13 cellular contexts compared by ENCODE assay signal in the genomic region with DNA sequence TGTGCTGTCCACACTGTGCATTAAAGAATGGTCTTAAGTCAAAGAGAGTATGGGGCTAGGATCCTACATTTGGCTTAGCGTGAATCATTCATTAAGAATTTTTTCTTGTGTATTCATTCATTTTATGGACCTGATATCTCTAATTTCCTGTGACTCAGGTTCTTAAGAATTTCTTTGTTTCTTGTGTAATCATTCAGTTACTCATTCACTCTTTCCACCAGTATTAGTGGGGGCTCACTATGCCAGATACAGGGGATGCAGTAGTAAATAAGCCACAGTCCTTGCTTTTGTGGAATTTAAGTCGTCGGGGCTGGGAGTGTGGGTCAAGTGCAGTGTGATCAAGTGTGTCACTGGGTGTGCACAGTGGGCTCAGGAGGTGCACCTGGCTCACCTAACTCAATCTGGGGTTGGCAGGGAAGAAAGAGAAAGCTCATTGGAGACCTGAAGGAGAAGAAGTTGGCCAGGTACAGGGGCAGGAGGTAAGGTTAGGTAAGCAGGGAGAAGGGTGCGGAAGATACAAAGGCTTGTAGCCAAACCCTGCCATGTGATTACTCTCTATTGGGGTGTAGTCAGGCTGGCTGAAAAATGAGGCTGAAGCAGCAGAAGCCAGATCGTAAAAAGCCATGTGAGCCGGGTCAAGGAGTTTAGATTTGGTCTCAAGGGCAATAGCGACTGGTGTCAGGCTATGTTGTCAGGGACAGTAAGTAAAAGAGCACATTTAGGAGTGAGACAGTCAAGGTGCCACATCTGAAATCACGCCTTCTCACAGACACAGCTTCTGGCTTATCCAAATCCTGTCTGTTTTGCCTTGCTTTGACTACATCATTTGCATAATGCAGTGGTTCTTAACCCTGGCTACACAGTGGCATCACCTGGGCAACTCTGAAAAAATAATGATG.
DNase-seq lines count a peak whose midpoint lies in the region; ATAC-seq, FAIRE-seq and TF ChIP-seq lines count a peak whose summit lies in the region.
"Had no signal": no experiment of that assay in that cellular context is flagged by ENCODE, and none has a peak within 500 bp of the region (broad histone marks: within the 10 kb centered on the region; RNA-seq: fewer than 3 reads in every experiment).

No MANE protein-coding gene starts in this region.

- H3K36me3 ChIP-seq in GM12878 (ENCODE audit: control insufficient read depth in 2 of 2, insufficient read depth in 2 of 2, low read length in 1 of 2) (no peaks in the 10 kb centered on the region), mesodermal cell (ENCODE audit: control insufficient read depth, insufficient read depth, low read length) (peaks cover 4% of the 10 kb centered on the region), H7 (replicated peaks; ENCODE audit: control insufficient read depth, insufficient read depth, low read length) (no peaks in the 10 kb centered on the region)

- H3K36me3 Mint-ChIP-seq in activated CD4-positive, alpha-beta memory T cell treated with anti-CD3 and anti-CD28 coated beads for 36 hours, result no peaks in the 10 kb centered on the region

- no peak overlapping the region for H3K9ac ChIP-seq in GM12878 (ENCODE audit: control insufficient read depth, insufficient read depth, low read length)

- H3K27ac ChIP-seq in GM12878 (ENCODE audit: control insufficient read depth, insufficient read depth) (no peak overlapping the region), mesodermal cell (ENCODE audit: low read depth, low read length, severe bottlenecking) (peak overlapping the region; percentile 83)

- in situ Hi-C loops in GM12878 (cut with MboI), result no loop called here

- H3K4me1 Mint-ChIP-seq in stimulated activated naive CD8-positive, alpha-beta T cell treated with anti-CD3 and anti-CD28 coated beads, Interleukin-15, amount 100 ng/mL, for 72 hours, result no peaks in the 10 kb centered on the region
- H3K4me1 Mint-ChIP-seq in activated CD4-positive, alpha-beta memory T cell treated with anti-CD3 and anti-CD28 coated beads for 36 hours (ENCODE audit: low read depth), result no peaks in the 10 kb centered on the region

- no peak overlapping the region for H3K4me2 ChIP-seq in GM12878 (ENCODE audit: control insufficient read depth, insufficient read depth)

- no peak overlapping the region for H3K4me3 Mint-ChIP-seq in stimulated activated naive CD8-positive, alpha-beta T cell treated with anti-CD3 and anti-CD28 coated beads, Interleukin-15, amount 100 ng/mL, for 72 hours
- no peak overlapping the region for H3K4me3 Mint-ChIP-seq in activated CD4-positive, alpha-beta memory T cell treated with anti-CD3 and anti-CD28 coated beads for 36 hours

- no peak overlapping the region for H3K27ac Mint-ChIP-seq in stimulated activated naive CD8-positive, alpha-beta T cell treated with anti-CD3 and anti-CD28 coated beads, Interleukin-15, amount 100 ng/mL, for 72 hours
- H3K27ac Mint-ChIP-seq in activated CD4-positive, alpha-beta memory T cell treated with anti-CD3 and anti-CD28 coated beads for 36 hours, result no peak overlapping the region

- H3K79me2 ChIP-seq in GM12878 (ENCODE audit: control insufficient read depth, insufficient read depth, low read length), result no peaks in the 10 kb centered on the region

- TF ChIP-seq EP300 in GM12878 (IDR thresholded peaks at IDR 0.05; ENCODE audit: borderline replicate concordance in 1 of 2, control insufficient read depth in 1 of 2, low read depth in 2 of 2, low read length in 2 of 2), result no peak

- ATAC-seq in GM12878 (peak; percentile 55), GM21515 (IDR thresholded peaks at IDR 0.05; ENCODE audit: unreplicated experiment) (no peak)
- no peak for ATAC-seq in stimulated activated naive CD8-positive, alpha-beta T cell treated with anti-CD3 and anti-CD28 coated beads, Interleukin-15, amount 100 ng/mL, for 72 hours

- peak; percentile 93 for DNase-seq in AG09309 (ENCODE audit: low read depth)
- DNase-seq in HPDE6-E6E7 (ENCODE audit: extremely low spot score), result peak; percentile 46
- no peak for DNase-seq in GM12878 (ENCODE audit: low read depth, low spot score)
- DNase-seq in H7, result no peak
- no peak for DNase-seq in stimulated activated naive CD8-positive, alpha-beta T cell treated with anti-CD3 and anti-CD28 coated beads, Interleukin-15, amount 100 ng/mL, for 72 hours
- DNase-seq in activated CD4-positive, alpha-beta memory T cell treated with anti-CD3 and anti-CD28 coated beads for 36 hours, result no peak
- DNase-seq: activated CD4-positive, alpha-beta T cell treated with anti-CD3 and anti-CD28 coated beads for 48 hours; cerebellar nuclear complex; DND-41; NCI-H510A had no signal

- intact Hi-C loops in GM12878 (cut with micrococcal nuclease; ENCODE audit: unreplicated experiment), result loop anchor here (5.0 kb wide), 1 partner anchor 66 kb away; the partner anchor contains the start of gene KCTD1
- intact Hi-C loops in activated CD4-positive, alpha-beta memory T cell treated with anti-CD3 and anti-CD28 coated beads for 36 hours (cut with micrococcal nuclease), result no loop called here

- RAD21 ChIA-PET in GM12878 (lab: Charles Lee; ENCODE audit: unreplicated experiment), result interaction anchor here (1.1 kb wide), 1 partner anchor 97 kb away, joined by 3 read pairs; no protein-coding TSS in a partner anchor

- H3K4me1 ChIP-seq in GM12878 (ENCODE audit: control insufficient read depth, insufficient read depth, low read length), result no peaks in the 10 kb centered on the region
- peaks cover 21% of the 10 kb centered on the region for H3K4me1 ChIP-seq in mesodermal cell (ENCODE audit: control insufficient read depth, insufficient read depth, low read length, poor library complexity, severe bottlenecking)

- POLR2A ChIA-PET in GM12878 (lab: Charles Lee), result interaction anchor here (0.6 kb wide), 1 partner anchor 10 kb away, joined by 4 read pairs; no protein-coding TSS in a partner anchor
- POLR2A ChIA-PET in activated CD4-positive, alpha-beta memory T cell treated with anti-CD3 and anti-CD28 coated beads for 36 hours (lab: Charles Lee), result no interaction called here

- H3K9me3 ChIP-seq in GM12878 (replicated peaks; ENCODE audit: control insufficient read depth, insufficient read depth, low read length) (no peaks in the 10 kb centered on the region), mesodermal cell (ENCODE audit: control insufficient read depth, low read length) (no peaks in the 10 kb centered on the region)
- H3K9me3 ChIP-seq: tibial nerve had no signal

- no peaks in the 10 kb centered on the region for H3K9me3 Mint-ChIP-seq in stimulated activated naive CD8-positive, alpha-beta T cell treated with anti-CD3 and anti-CD28 coated beads, Interleukin-15, amount 100 ng/mL, for 72 hours
- H3K9me3 Mint-ChIP-seq in activated CD4-positive, alpha-beta memory T cell treated with anti-CD3 and anti-CD28 coated beads for 36 hours, result no peaks in the 10 kb centered on the region

- no peak for FAIRE-seq in GM12878 (lab: Jason Lieb, UNC)

- no TSS peak for BruUV-seq in GM12878 (replicated peaks; lab: Mats Ljungman, UMichigan)

- no peaks in the 10 kb centered on the region for H3K27me3 ChIP-seq in GM12878 (replicated peaks in 1 of 2; ENCODE audit: control insufficient read depth in 2 of 2, insufficient read depth in 2 of 2, low read length in 1 of 2)
- no peaks in the 10 kb centered on the region for H3K27me3 ChIP-seq in H7 (ENCODE audit: control insufficient read depth, insufficient read depth, low read length)
- H3K27me3 ChIP-seq: tibial nerve had no signal

- no peak overlapping the region for H2AFZ ChIP-seq in GM12878 (ENCODE audit: control insufficient read depth, low read depth, low read length)

- CTCF ChIA-PET in GM12878 (lab: Yijun Ruan, JAX), result interaction anchor here (1.0 kb wide), 1 partner anchor 42 kb away, joined by 3 read pairs; no protein-coding TSS in a partner anchor
- CTCF ChIA-PET in activated CD4-positive, alpha-beta memory T cell treated with anti-CD3 and anti-CD28 coated beads for 36 hours (lab: Charles Lee), result no interaction called here

- no peaks in the 10 kb centered on the region for H3K27me3 Mint-ChIP-seq in stimulated activated naive CD8-positive, alpha-beta T cell treated with anti-CD3 and anti-CD28 coated beads, Interleukin-15, amount 100 ng/mL, for 72 hours
- H3K27me3 Mint-ChIP-seq in activated CD4-positive, alpha-beta memory T cell treated with anti-CD3 and anti-CD28 coated beads for 36 hours, result no peaks in the 10 kb centered on the region

- SMC1A ChIA-PET in GM12878 (lab: Charles Lee; ENCODE audit: uncharacterized antibody, unreplicated experiment), result interaction anchor here (1.0 to 1.8 kb wide), 2 partner anchors 9 to 11 kb away, joined by 3 to 8 read pairs; no protein-coding TSS in a partner anchor

- WGBS in GM12878 (ENCODE audit: insufficient coverage, insufficient replicate concordance, low lambda C conversion rate, missing lambda C conversion rate), result 80% methylated on average over 8 of the region's 8 CpGs
- WGBS in mesodermal cell (ENCODE audit: insufficient coverage in 2 of 2), 2 experiments, result 92 to 93% methylated on average over 7 of the region's 8 CpGs

- H4K20me1 ChIP-seq in GM12878 (ENCODE audit: control insufficient read depth, insufficient read depth), result no peaks in the 10 kb centered on the region

- TF ChIP-seq POLR2A in GM12878 (IDR thresholded peaks at IDR 0.05; ENCODE audit: low read depth, low read length), result no peak

- TF ChIP-seq CTCF in AG09309 (IDR thresholded peaks at IDR 0.05; ENCODE audit: control insufficient read depth, insufficient read depth, low read depth, low read length, missing control alignments) (no peak), GM12878 (IDR thresholded peaks at IDR 0.05 in 2 of 3, conservative IDR thresholded peaks at IDR 0.05 in 1 of 3; ENCODE audit: control insufficient read depth in 2 of 3, extremely low read depth in 1 of 3, insufficient read depth in 1 of 3, low read depth in 3 of 3, low read length in 3 of 3) (no peak)

- H3K4me3 ChIP-seq in AG09309 (ENCODE audit: control insufficient read depth, low read depth, low read length) (no peak overlapping the region), GM12878 (no peak overlapping the region), mesodermal cell (ENCODE audit: extremely low read depth, insufficient read depth, low read length, poor library complexity, severe bottlenecking) (no peak overlapping the region), H7 (ENCODE audit: insufficient read depth, low read depth, low read length) (no peak overlapping the region)
- H3K4me3 ChIP-seq: tibial nerve had no signal

- TF ChIP-seq RAD21 in GM12878 (IDR thresholded peaks at IDR 0.05; ENCODE audit: insufficient read depth, low read depth, low read length), result no peak

TF ChIP-seq in GM12878, 131 proteins besides CTCF, POLR2A, EP300 and RAD21:
- TF ChIP-seq POU2F2 (IDR thresholded peaks at IDR 0.05; ENCODE audit: borderline replicate concordance, low read depth, low read length) (peak; percentile 34; the same call in 1 of the 3 replicates), MYB (IDR thresholded peaks at IDR 0.05; ENCODE audit: borderline replicate concordance, low read depth, low read length) (no peak)
TF ChIP-seq in GM12878: peak in this region for 1.

Comparison
In these comparisons a context has a peak if more than half of its experiments do, and no peak if none do; other contexts are left out.
1. DNase-seq: peak in AG09309 (single experiment) and HPDE6-E6E7 (single experiment); none in GM12878 (single experiment), H7 (single experiment), stimulated activated naive CD8-positive, alpha-beta T cell treated with anti-CD3 and anti-CD28 coated beads, Interleukin-15, amount 100 ng/mL, for 72 hours (0 of 2) and activated CD4-positive, alpha-beta memory T cell treated with anti-CD3 and anti-CD28 coated beads for 36 hours (single experiment).